In genomic region chr1:227903614-227904501, GRCh38 we compare ENCODE assay signal across 19 cellular contexts. TPM values are rescaled to one million over a fixed set of nuclear protein-coding genes. Genes with fewer than 3 reads are reported as not detected.
DNase-seq lines count a peak whose midpoint lies in the region; ATAC-seq, FAIRE-seq and TF ChIP-seq lines count a peak whose summit lies in the region.
"Had no signal": no experiment of that assay in that cellular context is flagged by ENCODE, and none has a peak within 500 bp of the region (broad histone marks: within the 10 kb centered on the region; RNA-seq: fewer than 3 reads in every experiment).

No MANE protein-coding gene starts in this region.

- H3K9ac ChIP-seq in kidney (ENCODE audit: low read length in 2 of 2): no peak overlapping the region

- peak; percentile 49 for ATAC-seq in body of pancreas
- peak; percentile 11 to 50 (median 31) for ATAC-seq in psoas muscle
- ATAC-seq in GM21423 (IDR thresholded peaks at IDR 0.05; ENCODE audit: unreplicated experiment): no peak
- ATAC-seq in sciatic nerve: no peak

- intact Hi-C loops in body of pancreas (cut with DNase I) (no loop called here), kidney (cut with DNase I) (no loop called here), psoas muscle (cut with DNase I) (no loop called here), sciatic nerve (cut with DNase I) (no loop called here)

- no peaks in the 10 kb centered on the region for H3K36me3 ChIP-seq in body of pancreas (replicated peaks in 1 of 2; ENCODE audit: insufficient read depth in 1 of 2, low read depth in 2 of 2)
- no peaks in the 10 kb centered on the region for H3K36me3 ChIP-seq in kidney (ENCODE audit: control insufficient read depth in 1 of 2, insufficient read depth in 2 of 2, low read length in 2 of 2)
- no peaks in the 10 kb centered on the region for H3K36me3 ChIP-seq in psoas muscle (ENCODE audit: insufficient read depth in 1 of 2, low read depth in 1 of 2)

- WGBS in body of pancreas, 2 donors: 71 to 100% methylated on average over 5 to 18 of the region's 22 CpGs
- 64 to 70% (median 69%) methylated on average over 20 to 22 of the region's 22 CpGs for WGBS in psoas muscle, 3 donors

- H3K27ac ChIP-seq in body of pancreas (no peak overlapping the region), kidney (ENCODE audit: low read depth in 2 of 2, low read length in 2 of 2) (no peak overlapping the region), psoas muscle (no peak overlapping the region)
- H3K27ac ChIP-seq: 22Rv1, HL-60 had no signal

- no peak for TF ChIP-seq POLR2A in body of pancreas (IDR thresholded peaks at IDR 0.05)

- H3K27me3 ChIP-seq in body of pancreas (no peaks in the 10 kb centered on the region), psoas muscle (ENCODE audit: insufficient read depth in 3 of 3, low read length in 2 of 3) (no peaks in the 10 kb centered on the region)

- DNase-seq in DMS 273 (lab: John Stamatoyannopoulos, UW; ENCODE audit: unreplicated experiment) (peak; percentile 65), DMS 273 treated with DMSO at 0.1 percent for 48 hours (lab: John Stamatoyannopoulos, UW) (no peak), body of pancreas (peak; percentile 44 to 80 (median 66)), kidney (peak; percentile 71), psoas muscle (peak; percentile 14 to 43), sciatic nerve (ENCODE audit: low spot score) (no peak), NCI-H1092 treated with DMSO at 0.1 percent for 48 hours (lab: John Stamatoyannopoulos, UW) (no peak)
- DNase-seq: Calu3, DMS79, H7, NCI-H1417, NCI-H2029, NCI-H774 had no signal

- FAIRE-seq in kidney (lab: Jason Lieb, UNC): no peak
- FAIRE-seq: GM19239, HTR-8/SVneo had no signal

- H3K9me3 ChIP-seq in body of pancreas (no peaks in the 10 kb centered on the region), kidney (ENCODE audit: control insufficient read depth in 1 of 2, low read length in 2 of 2) (no peaks in the 10 kb centered on the region), psoas muscle (no peaks in the 10 kb centered on the region)

- TF ChIP-seq CTCF in body of pancreas (IDR thresholded peaks at IDR 0.05) (no peak), kidney (IDR thresholded peaks at IDR 0.05; ENCODE audit: borderline replicate concordance, extremely low read depth, insufficient read depth) (no peak), psoas muscle (IDR thresholded peaks at IDR 0.05) (no peak)

- peaks cover 10% of the 10 kb centered on the region for H3K4me1 ChIP-seq in body of pancreas
- no peaks in the 10 kb centered on the region for H3K4me1 ChIP-seq in kidney (ENCODE audit: control insufficient read depth in 1 of 2, insufficient read depth in 1 of 2, low read depth in 1 of 2, low read length in 2 of 2)
- no peaks in the 10 kb centered on the region for H3K4me1 ChIP-seq in psoas muscle

- no peak overlapping the region for H3K4me3 ChIP-seq in body of pancreas
- no peak overlapping the region for H3K4me3 ChIP-seq in kidney (ENCODE audit: low read length in 2 of 2)
- no peak overlapping the region for H3K4me3 ChIP-seq in psoas muscle

RNA-seq across cellular contexts. Expression of gene WNT9A, which starts 43.9 kb away (rescaled TPM):
- total RNA-seq in body of pancreas (1 to 10 TPM in 1 of 2 donors, under 1 TPM in 1; 0.66 to 2.1 TPM), kidney (3.1 TPM), psoas muscle (10 to 100 TPM in 3 of 4 donors, 1 to 10 TPM in 1; 7.6 to 49.7 (median 23.1) TPM), sciatic nerve (11.4 TPM)
- polyA plus RNA-seq in kidney (ENCODE audit: insufficient read depth, low read depth, low replicate concordance) (0.58 TPM), psoas muscle (10 to 100 TPM in 2 of 3 donors, 1 to 10 TPM in 1; 7.9 to 25.8 (median 18.1) TPM)
- polyA plus RNA-seq: IgD-negative memory B cell had no signal

Comparison
In these comparisons a context has a peak if more than half of its experiments do, and no peak if none do; other contexts are left out.
1. DNase-seq: peak in DMS 273 (single experiment), body of pancreas (4 of 4), kidney (single experiment) and psoas muscle (2 of 2); none in DMS 273 treated with DMSO at 0.1 percent for 48 hours (single experiment), sciatic nerve (single experiment) and NCI-H1092 treated with DMSO at 0.1 percent for 48 hours (single experiment).
2. ATAC-seq: peak in body of pancreas (single experiment) and psoas muscle (4 of 4); none in GM21423 (single experiment) and sciatic nerve (single experiment).